Comparison of ENCODE assay signal across 26 cellular contexts in genomic region chr10:83848696-83849095, GRCh38.
DNase-seq lines count a peak whose midpoint lies in the region; ATAC-seq and TF ChIP-seq lines count a peak whose summit lies in the region.
"Had no signal": no experiment of that assay in that cellular context is flagged by ENCODE, and none has a peak within 500 bp of the region (broad histone marks: within the 10 kb centered on the region; RNA-seq: fewer than 3 reads in every experiment).

No MANE protein-coding gene starts in this region.

- H3K79me1 ChIP-seq in mesenchymal stem cell (replicated peaks; ENCODE audit: low read length, poor library complexity, severe bottlenecking): no peaks in the 10 kb centered on the region

- H3K9me3 ChIP-seq in breast epithelium (no peaks in the 10 kb centered on the region), adipocyte (ENCODE audit: control insufficient read depth, low read length) (no peaks in the 10 kb centered on the region), mesenchymal stem cell (ENCODE audit: control insufficient read depth, low read length) (no peaks in the 10 kb centered on the region), A673 (ENCODE audit: low read depth, low read length, poor library complexity, severe bottlenecking) (no peaks in the 10 kb centered on the region)
- H3K9me3 ChIP-seq: A549, BE2C, BLaER1 had no signal

- no peaks in the 10 kb centered on the region for H3K36me3 ChIP-seq in breast epithelium
- H3K36me3 ChIP-seq in adipocyte (ENCODE audit: control insufficient read depth, insufficient read depth, low read length, severe bottlenecking): no peaks in the 10 kb centered on the region
- H3K36me3 ChIP-seq in mesenchymal stem cell (ENCODE audit: control insufficient read depth in 1 of 2, insufficient read depth in 2 of 2, low read depth in 1 of 2, low read length in 2 of 2): no peaks in the 10 kb centered on the region
- no peaks in the 10 kb centered on the region for H3K36me3 ChIP-seq in A673 (ENCODE audit: insufficient read depth, low read length, poor library complexity, severe bottlenecking)
- H3K36me3 ChIP-seq: BE2C, BLaER1 had no signal

- H3K14ac ChIP-seq in mesenchymal stem cell (ENCODE audit: low read length in 2 of 2): no peak overlapping the region

- no peak overlapping the region for H2BK15ac ChIP-seq in mesenchymal stem cell (ENCODE audit: low read depth, poor library complexity, severe bottlenecking)

- H3K4me3 ChIP-seq in breast epithelium (no peak overlapping the region), adipocyte (ENCODE audit: low read length) (no peak overlapping the region), mesenchymal stem cell (ENCODE audit: insufficient read depth in 1 of 2, low read depth in 1 of 2, low read length in 2 of 2) (no peak overlapping the region), A673 (ENCODE audit: low read depth, low read length, poor library complexity, severe bottlenecking) (no peak overlapping the region)
- H3K4me3 ChIP-seq: A549, BLaER1, GM12878 had no signal

- no peak overlapping the region for H4K8ac ChIP-seq in mesenchymal stem cell (ENCODE audit: low read length)

- H3K9ac ChIP-seq in adipocyte (ENCODE audit: low read length) (no peak overlapping the region), mesenchymal stem cell (ENCODE audit: low read length) (no peak overlapping the region)
- H3K9ac ChIP-seq: BLaER1 had no signal

- H3K27me3 Mint-ChIP-seq in MCF 10A (ENCODE audit: insufficient read depth, unreplicated experiment): no peaks in the 10 kb centered on the region
- H3K27me3 Mint-ChIP-seq: CD4-positive, alpha-beta memory T cell; CD4-positive, CD25-positive, alpha-beta regulatory T cell; CD8-positive, alpha-beta memory T cell had no signal

- H2BK5ac ChIP-seq in mesenchymal stem cell (ENCODE audit: low read depth, low read length, poor library complexity, severe bottlenecking): no peak overlapping the region

- H3K4me2 ChIP-seq in mesenchymal stem cell (ENCODE audit: low read length, poor library complexity, severe bottlenecking): no peak overlapping the region
- H3K4me2 ChIP-seq: A549, BLaER1 had no signal

- no peak overlapping the region for H3K18ac ChIP-seq in mesenchymal stem cell (ENCODE audit: low read depth in 1 of 2, low read length in 2 of 2)

- no peak overlapping the region for H4K91ac ChIP-seq in mesenchymal stem cell (ENCODE audit: low read length)

- BruUV-seq in MCF 10A (replicated peaks; lab: Mats Ljungman, UMichigan): no TSS peak
- no TSS peak for BruUV-seq in A673 (replicated peaks; lab: Mats Ljungman, UMichigan)

- no peak overlapping the region for H3K23ac ChIP-seq in mesenchymal stem cell (ENCODE audit: low read length in 2 of 2)

- 100% methylated on average over 1 of the region's 3 CpGs for WGBS in mesenchymal stem cell

- H3K36me3 Mint-ChIP-seq in MCF 10A (ENCODE audit: insufficient read depth, unreplicated experiment): peaks cover 6% of the 10 kb centered on the region
- H3K36me3 Mint-ChIP-seq: CD14-positive monocyte; CD4-positive, alpha-beta memory T cell; CD4-positive, CD25-positive, alpha-beta regulatory T cell; CD8-positive, alpha-beta memory T cell had no signal

- no peak overlapping the region for H2AFZ ChIP-seq in mesenchymal stem cell (ENCODE audit: low read depth, low read length)

- H3K27ac ChIP-seq in breast epithelium (no peak overlapping the region), mesenchymal stem cell (ENCODE audit: low read length, poor library complexity, severe bottlenecking) (no peak overlapping the region), A673 (ENCODE audit: low read depth, low read length, poor library complexity, severe bottlenecking) (no peak overlapping the region)
- H3K27ac ChIP-seq: 22Rv1, A549, BLaER1 had no signal

- H3K4me3 Mint-ChIP-seq in MCF 10A (ENCODE audit: unreplicated experiment): no peak overlapping the region
- H3K4me3 Mint-ChIP-seq: CD14-positive monocyte; CD4-positive, alpha-beta memory T cell; CD4-positive, CD25-positive, alpha-beta regulatory T cell; CD8-positive, alpha-beta memory T cell had no signal

- no peak overlapping the region for H2AK5ac ChIP-seq in mesenchymal stem cell (ENCODE audit: low read length, severe bottlenecking)

- no peak overlapping the region for H2BK12ac ChIP-seq in mesenchymal stem cell (ENCODE audit: low read length in 2 of 2)

- no peak for ATAC-seq in HG02852 (IDR thresholded peaks at IDR 0.05; ENCODE audit: unreplicated experiment)
- ATAC-seq: A549, GM12878 had no signal

- peak; percentile 53 for DNase-seq in MCF 10A (ENCODE audit: unreplicated experiment)
- DNase-seq in breast epithelium (ENCODE audit: low spot score in 2 of 2): no peak
- DNase-seq in adipocyte (ENCODE audit: low read depth): peak; percentile 50
- DNase-seq in mesenchymal stem cell: peak; percentile 6
- DNase-seq in T-helper 9 cell: no peak
- DNase-seq in A673 (ENCODE audit: low spot score): no peak
- DNase-seq: ACHN; C1 segment of cervical spinal cord; CD4-positive, alpha-beta memory T cell; CD4-positive, CD25-positive, alpha-beta regulatory T cell; CD8-positive, alpha-beta memory T cell; COR-L47; DMS 273 treated with DMSO at 0.1 percent for 48 hours; DMS153; DMS53; DMS79; DND-41; EL; GDM1 had no signal

- H3K27me3 ChIP-seq in breast epithelium: no peaks in the 10 kb centered on the region
- no peaks in the 10 kb centered on the region for H3K27me3 ChIP-seq in adipocyte (replicated peaks; ENCODE audit: control insufficient read depth, insufficient read depth, low read length)
- H3K27me3 ChIP-seq in mesenchymal stem cell (ENCODE audit: control insufficient read depth in 1 of 2, insufficient read depth in 1 of 2, low read length in 2 of 2): no peaks in the 10 kb centered on the region
- no peaks in the 10 kb centered on the region for H3K27me3 ChIP-seq in A673 (replicated peaks; ENCODE audit: insufficient read depth, low read depth, low read length, poor library complexity)
- H3K27me3 ChIP-seq: BE2C, BLaER1 had no signal

- no peak overlapping the region for H3K4ac ChIP-seq in mesenchymal stem cell (ENCODE audit: low read depth in 1 of 2, low read length in 2 of 2)

- peaks cover 13% of the 10 kb centered on the region for H3K4me1 Mint-ChIP-seq in MCF 10A (ENCODE audit: insufficient read depth, unreplicated experiment)
- H3K4me1 Mint-ChIP-seq: CD14-positive monocyte; CD4-positive, alpha-beta memory T cell; CD4-positive, CD25-positive, alpha-beta regulatory T cell; CD8-positive, alpha-beta memory T cell had no signal

- H3K4me1 ChIP-seq in breast epithelium (no peaks in the 10 kb centered on the region), adipocyte (ENCODE audit: control insufficient read depth, insufficient read depth, low read length) (no peaks in the 10 kb centered on the region), mesenchymal stem cell (ENCODE audit: control insufficient read depth, insufficient read depth, low read depth, low read length) (no peaks in the 10 kb centered on the region), A673 (ENCODE audit: insufficient read depth, low read length, poor library complexity, severe bottlenecking) (no peaks in the 10 kb centered on the region)
- H3K4me1 ChIP-seq: A549, BE2C, BLaER1 had no signal

- CTCF ChIA-PET in MCF 10A (lab: Yijun Ruan, JAX): no interaction called here
- CTCF ChIA-PET in A673 (lab: Charles Lee): no interaction called here

- no peak for TF ChIP-seq POLR2A in breast epithelium (IDR thresholded peaks at IDR 0.05)

- no peak overlapping the region for H2BK120ac ChIP-seq in mesenchymal stem cell (ENCODE audit: low read depth, low read length)

- TF ChIP-seq CTCF in MCF 10A (IDR thresholded peaks at IDR 0.05; ENCODE audit: unreplicated experiment) (no peak), breast epithelium (IDR thresholded peaks at IDR 0.05) (no peak), A673 (conservative IDR thresholded peaks at IDR 0.05; ENCODE audit: low read depth, low read length) (no peak)

- no peaks in the 10 kb centered on the region for H3K9me3 Mint-ChIP-seq in MCF 10A (ENCODE audit: unreplicated experiment)

- intact Hi-C loops in MCF 10A (cut with micrococcal nuclease) (no loop called here), breast epithelium (cut with DNase I; ENCODE audit: low total_unique reads) (no loop called here), A673 (cut with micrococcal nuclease; ENCODE audit: unreplicated experiment) (no loop called here)

- POLR2A ChIA-PET in MCF 10A (lab: Yijun Ruan, JAX) (interaction anchor here (0.6 kb wide), 1 partner anchor 155 kb away, joined by 3 read pairs; no protein-coding TSS in a partner anchor), A673 (lab: Charles Lee; ENCODE audit: low non-redundant PET) (no interaction called here)

- H3K27ac Mint-ChIP-seq in MCF 10A (ENCODE audit: low read depth, unreplicated experiment): no peak overlapping the region
- H3K27ac Mint-ChIP-seq: CD14-positive monocyte; CD4-positive, alpha-beta memory T cell; CD8-positive, alpha-beta memory T cell had no signal

Comparison
In these comparisons a context has a peak if more than half of its experiments do, and no peak if none do; other contexts are left out.
1. DNase-seq: peak in MCF 10A (single experiment), adipocyte (single experiment) and mesenchymal stem cell (single experiment); none in breast epithelium (0 of 2), T-helper 9 cell (single experiment) and A673 (single experiment).